In genomic region chr16:1543085-1543896, GRCh38 we compare ENCODE assay signal across 8 cellular contexts. TPM values are rescaled to one million over a fixed set of nuclear protein-coding genes. Genes with fewer than 3 reads are reported as not detected.
DNase-seq lines count a peak whose midpoint lies in the region; ATAC-seq, FAIRE-seq and TF ChIP-seq lines count a peak whose summit lies in the region.

No MANE protein-coding gene starts in this region.

- peaks cover 6% of the 10 kb centered on the region for H3K36me3 Mint-ChIP-seq in astrocyte (ENCODE audit: low read depth, unreplicated experiment)

- peaks cover 5% of the 10 kb centered on the region for H3K27me3 Mint-ChIP-seq in astrocyte (ENCODE audit: low read depth, unreplicated experiment)

- peak overlapping the region; percentile 8 for H2AFZ ChIP-seq in astrocyte (ENCODE audit: low read depth, low read length)

- no peak for TF ChIP-seq CTCF in astrocyte (IDR thresholded peaks at IDR 0.05; ENCODE audit: insufficient read depth, low read depth, low read length)

- FAIRE-seq in astrocyte (lab: Jason Lieb, UNC) = no peak

- no peak overlapping the region for H3K4me3 ChIP-seq in astrocyte (ENCODE audit: insufficient read depth, low read depth, low read length)

- H3K27ac Mint-ChIP-seq in astrocyte (ENCODE audit: unreplicated experiment) = peak overlapping the region; percentile 75

- peak overlapping the region; percentile 36 for H3K27ac ChIP-seq in astrocyte (ENCODE audit: low read depth, low read length)

- in situ Hi-C loops in SK-MEL-5 (cut with HindIII; ENCODE audit: low pct_unique_long_range_greater_than_20kb, low sequenced_read_pairs) = no loop called here

- H3K4me3 Mint-ChIP-seq in astrocyte (ENCODE audit: unreplicated experiment) = no peak overlapping the region

- peak overlapping the region; percentile 64 for H3K4me2 ChIP-seq in astrocyte (ENCODE audit: low read length)

- H4K20me1 ChIP-seq in astrocyte (ENCODE audit: insufficient read depth, low read length) = no peaks in the 10 kb centered on the region

- peak; percentile 9 to 22 for DNase-seq in NCI-H524 (lab: John Stamatoyannopoulos, UW)
- DNase-seq in NCI-H524 treated with DMSO at 0.1 percent for 48 hours (lab: John Stamatoyannopoulos, UW) = no peak
- peak; percentile 64 for DNase-seq in SK-MEL-5 (ENCODE audit: low read depth, low spot score)
- peak; percentile 81 for DNase-seq in astrocyte (ENCODE audit: low read depth)
- peak; percentile 80 for DNase-seq in iPS-NIHi11 (ENCODE audit: low spot score)
- peak; percentile 84 for DNase-seq in stimulated activated CD4-positive, alpha-beta T cell treated with anti-CD3 and anti-CD28 coated beads, Interleukin-1b, Interleukin-23, amount 100 ng/mL, for 48 hours
- no peak for DNase-seq in NCI-H1092 (lab: John Stamatoyannopoulos, UW)

- H3K9ac ChIP-seq in astrocyte (ENCODE audit: low read length) = no peak overlapping the region

- H3K79me2 ChIP-seq in astrocyte (ENCODE audit: insufficient read depth, low read length) = no peaks in the 10 kb centered on the region

- H3K9me3 Mint-ChIP-seq in astrocyte (ENCODE audit: unreplicated experiment) = no peaks in the 10 kb centered on the region

- no peak for ATAC-seq in GM19023 (IDR thresholded peaks at IDR 0.05; ENCODE audit: unreplicated experiment)

- no peaks in the 10 kb centered on the region for H3K27me3 ChIP-seq in astrocyte (ENCODE audit: insufficient read depth, low read length)

- H3K4me1 ChIP-seq in astrocyte (ENCODE audit: insufficient read depth, low read length) = peaks cover 13% of the 10 kb centered on the region

- no peaks in the 10 kb centered on the region for H3K36me3 ChIP-seq in astrocyte (ENCODE audit: insufficient read depth, low read length)

- H3K4me1 Mint-ChIP-seq in astrocyte (ENCODE audit: low read depth, unreplicated experiment) = peaks cover 10% of the 10 kb centered on the region

- no peaks in the 10 kb centered on the region for H3K9me3 ChIP-seq in astrocyte (ENCODE audit: insufficient read depth, low read depth, low read length)

RNA-seq across cellular contexts. Expression of gene TMEM204, which starts 9.8 kb away (rescaled TPM):
- total RNA-seq in SK-MEL-5 (2014; rRNA removed; shearing (Covaris generic)) = not detected in 2 replicates
- polyA plus RNA-seq in SK-MEL-5 (2015; cell fraction: cytosol; rRNA removed) = not detected in 2 replicates
- polyA plus RNA-seq in SK-MEL-5 (2015; cell fraction: nucleus; rRNA removed) = not detected in 2 replicates
- total RNA-seq in astrocyte = not detected in 2 replicates

RNA-seq across cellular contexts. Expression of gene TELO2, which starts 50.1 kb away (rescaled TPM):
- 9.5 and 9.8 TPM in 2 replicates for total RNA-seq in SK-MEL-5 (2014; rRNA removed; shearing (Covaris generic))
- 33.4 and 38.1 TPM in 2 replicates for polyA plus RNA-seq in SK-MEL-5 (2015; cell fraction: cytosol; rRNA removed)
- 291 and 304 TPM in 2 replicates for polyA plus RNA-seq in SK-MEL-5 (2015; cell fraction: nucleus; rRNA removed)
- total RNA-seq in astrocyte = 21.1 and 22.0 TPM in 2 replicates

RNA-seq across cellular contexts. Expression of gene PTX4, which starts 54.5 kb away (rescaled TPM):
- not detected in 2 replicates for total RNA-seq in SK-MEL-5 (2014; rRNA removed; shearing (Covaris generic))
- polyA plus RNA-seq in SK-MEL-5 (2015; cell fraction: cytosol; rRNA removed) = not detected in 2 replicates
- polyA plus RNA-seq in SK-MEL-5 (2015; cell fraction: nucleus; rRNA removed) = not detected in 2 replicates
- not detected in 2 replicates for total RNA-seq in astrocyte

Comparison
In these comparisons a context has a peak if more than half of its experiments do, and no peak if none do; other contexts are left out.
1. DNase-seq: peak in NCI-H524 (2 of 2), SK-MEL-5 (single experiment), astrocyte (single experiment), iPS-NIHi11 (single experiment) and stimulated activated CD4-positive, alpha-beta T cell treated with anti-CD3 and anti-CD28 coated beads, Interleukin-1b, Interleukin-23, amount 100 ng/mL, for 48 hours (single experiment); none in NCI-H524 treated with DMSO at 0.1 percent for 48 hours (single experiment) and NCI-H1092 (single experiment).